7 cellular contexts compared by ENCODE assay signal in the genomic region with DNA sequence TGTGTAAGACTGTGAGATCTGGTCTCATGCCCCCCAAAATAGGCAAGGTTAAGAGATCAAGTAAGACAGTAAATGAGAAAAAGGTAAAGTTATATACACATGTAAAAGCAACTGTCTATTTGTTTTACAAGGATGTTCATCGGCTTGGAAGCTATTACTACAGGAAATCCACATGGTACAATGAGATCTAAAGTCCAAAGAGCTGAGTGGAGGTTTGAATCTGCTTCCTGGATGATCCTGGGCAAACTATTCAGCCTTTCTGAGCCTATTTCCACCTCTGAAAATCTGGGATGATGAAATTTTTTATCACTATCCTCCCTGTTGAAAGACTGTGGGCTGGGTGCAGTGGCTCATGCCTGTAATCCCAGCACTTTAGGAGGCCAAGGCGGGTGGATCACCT.
"Had no signal": no experiment of that assay in that cellular context is flagged by ENCODE, and none has a peak within 500 bp of the region (broad histone marks: within the 10 kb centered on the region; RNA-seq: fewer than 3 reads in every experiment).

No MANE protein-coding gene starts in this region.

- H3K27me3 Mint-ChIP-seq: IgD-negative memory B cell had no signal

- H3K27ac Mint-ChIP-seq: IgD-negative memory B cell had no signal

- H3K4me1 Mint-ChIP-seq: H9, IgD-negative memory B cell had no signal

- H3K4me3 ChIP-seq: GM23248 had no signal

- H3K4me3 Mint-ChIP-seq: H9, IgD-negative memory B cell had no signal

- H3K9me3 Mint-ChIP-seq: H9, IgD-negative memory B cell had no signal

- H3K27ac ChIP-seq: GM23248, KMS-11 had no signal

- H3K4me2 ChIP-seq: KMS-11 had no signal

- DNase-seq: GM23248, H9, HCEC 1CT, Karpas-422, KBM-7 had no signal

- H2AFZ ChIP-seq: GM23248 had no signal
